8 cellular contexts compared by ENCODE assay signal in genomic region chr1:205456383-205456867, GRCh38. TPM values are rescaled to one million over a fixed set of nuclear protein-coding genes. Genes with fewer than 3 reads are reported as not detected.
DNase-seq lines count a peak whose midpoint lies in the region; ATAC-seq, FAIRE-seq and TF ChIP-seq lines count a peak whose summit lies in the region.

No MANE protein-coding gene starts in this region.

- peaks cover 30% of the 10 kb centered on the region for H3K27me3 ChIP-seq in CD4-positive, CD25-positive, alpha-beta regulatory T cell (ENCODE audit: control insufficient read depth, insufficient read depth, low read length)
- H3K27me3 ChIP-seq in GM23338 (ENCODE audit: insufficient read depth) (peaks cover 40% of the 10 kb centered on the region), astrocyte (ENCODE audit: insufficient read depth, low read length) (peaks cover 70% of the 10 kb centered on the region), tibial artery (peaks cover 0 to 97% of the 10 kb centered on the region in 2 donors)

- peaks cover 67% of the 10 kb centered on the region for H3K27me3 Mint-ChIP-seq in CD4-positive, CD25-positive, alpha-beta regulatory T cell
- H3K27me3 Mint-ChIP-seq in GM23338 (ENCODE audit: insufficient read depth, low read depth, poor library complexity) (peaks cover 12% of the 10 kb centered on the region), astrocyte (ENCODE audit: low read depth, unreplicated experiment) (peaks cover 59% of the 10 kb centered on the region)

- peak overlapping the region in 3 of 4 donors; percentile 58 to 82 (median 79) for H3K4me3 Mint-ChIP-seq in CD4-positive, CD25-positive, alpha-beta regulatory T cell
- H3K4me3 Mint-ChIP-seq in GM23338 (peak overlapping the region; percentile 99), astrocyte (ENCODE audit: unreplicated experiment) (peak overlapping the region; percentile 80)

- H3K4me3 ChIP-seq in CD4-positive, CD25-positive, alpha-beta regulatory T cell (ENCODE audit: low read depth, low read length): no peak overlapping the region
- H3K4me3 ChIP-seq in GM23338 (peak overlapping the region; percentile 85), astrocyte (ENCODE audit: insufficient read depth, low read depth, low read length) (no peak overlapping the region), mucosa of descending colon (no peak overlapping the region), tibial artery (peak overlapping the region in 1 of 2 donors; percentile 15)

- peaks cover 21% of the 10 kb centered on the region for H3K4me1 ChIP-seq in CD4-positive, CD25-positive, alpha-beta regulatory T cell (ENCODE audit: control insufficient read depth, insufficient read depth, low read length, poor library complexity, severe bottlenecking)
- H3K4me1 ChIP-seq in GM23338 (ENCODE audit: insufficient read depth): peaks cover 47% of the 10 kb centered on the region
- peaks cover 2% of the 10 kb centered on the region for H3K4me1 ChIP-seq in astrocyte (ENCODE audit: insufficient read depth, low read length)
- peaks cover 15% of the 10 kb centered on the region for H3K4me1 ChIP-seq in mucosa of descending colon (ENCODE audit: low read depth)
- H3K4me1 ChIP-seq in tibial artery: peaks cover 0 to 21% (median 20%) of the 10 kb centered on the region in 4 donors

- no peak for ATAC-seq in CD4-positive, CD25-positive, alpha-beta regulatory T cell (ENCODE audit: low read depth in 2 of 2)
- ATAC-seq in GM23338 (peak; percentile 17), mucosa of descending colon (peak; percentile 39), GM18861 (IDR thresholded peaks at IDR 0.05; ENCODE audit: unreplicated experiment) (no peak)

- H3K9ac ChIP-seq in astrocyte (ENCODE audit: low read length): no peak overlapping the region

- peak overlapping the region in 1 of 3 donors; percentile 48 for H3K27ac Mint-ChIP-seq in CD4-positive, CD25-positive, alpha-beta regulatory T cell
- H3K27ac Mint-ChIP-seq in GM23338 (peak overlapping the region; percentile 98), astrocyte (ENCODE audit: unreplicated experiment) (no peak overlapping the region)

- H4K20me1 ChIP-seq in GM23338 (replicated peaks; ENCODE audit: insufficient read depth): peaks cover 7% of the 10 kb centered on the region; the same call in 1 of the 2 replicates
- peaks cover 4% of the 10 kb centered on the region for H4K20me1 ChIP-seq in astrocyte (ENCODE audit: insufficient read depth, low read length)

- no peaks in the 10 kb centered on the region for H3K9me2 ChIP-seq in GM23338 (ENCODE audit: insufficient read depth)

- peak; percentile 23 to 38; a peak in 2 of 4 replicates for TF ChIP-seq CTCF in GM23338 (conservative IDR thresholded peaks at IDR 0.05; ENCODE audit: low read depth in 2 of 2)
- no peak for TF ChIP-seq CTCF in astrocyte (IDR thresholded peaks at IDR 0.05; ENCODE audit: insufficient read depth, low read depth, low read length)
- TF ChIP-seq CTCF in mucosa of descending colon (IDR thresholded peaks at IDR 0.05): no peak
- TF ChIP-seq CTCF in tibial artery (IDR thresholded peaks at IDR 0.05): no peak

- H3K4me1 Mint-ChIP-seq in CD4-positive, CD25-positive, alpha-beta regulatory T cell: peaks cover 0 to 17% (median 10%) of the 10 kb centered on the region in 4 donors
- H3K4me1 Mint-ChIP-seq in GM23338: peaks cover 60% of the 10 kb centered on the region
- H3K4me1 Mint-ChIP-seq in astrocyte (ENCODE audit: low read depth, unreplicated experiment): peaks cover 7% of the 10 kb centered on the region

- H2AFZ ChIP-seq in GM23338 (peak overlapping the region; percentile 90), astrocyte (ENCODE audit: low read depth, low read length) (peak overlapping the region; percentile 18)

- H3K9me3 ChIP-seq in CD4-positive, CD25-positive, alpha-beta regulatory T cell (ENCODE audit: control insufficient read depth in 2 of 2, low read length in 2 of 2): no peaks in the 10 kb centered on the region
- H3K9me3 ChIP-seq in astrocyte (ENCODE audit: insufficient read depth, low read depth, low read length) (no peaks in the 10 kb centered on the region), mucosa of descending colon (no peaks in the 10 kb centered on the region), tibial artery (no peaks in the 10 kb centered on the region)

- FAIRE-seq in astrocyte (lab: Jason Lieb, UNC): no peak

- no peaks in the 10 kb centered on the region for H3K36me3 Mint-ChIP-seq in CD4-positive, CD25-positive, alpha-beta regulatory T cell
- H3K36me3 Mint-ChIP-seq in GM23338 (ENCODE audit: low read depth) (peaks cover 23% of the 10 kb centered on the region), astrocyte (ENCODE audit: low read depth, unreplicated experiment) (no peaks in the 10 kb centered on the region)

- H3F3A ChIP-seq in GM23338 (replicated peaks; ENCODE audit: low read depth): peaks cover 9% of the 10 kb centered on the region

- no peak for DNase-seq in CD4-positive, CD25-positive, alpha-beta regulatory T cell
- DNase-seq in GM23338 (ENCODE audit: low spot score) (peak; percentile 75), astrocyte (ENCODE audit: low read depth) (no peak), mucosa of descending colon (no peak), anterior cingulate cortex (lab: John Stamatoyannopoulos, UW) (no peak), tibial artery (no peak), NCI-H2107 (lab: John Stamatoyannopoulos, UW) (no peak)

- no peaks in the 10 kb centered on the region for H3K36me3 ChIP-seq in CD4-positive, CD25-positive, alpha-beta regulatory T cell (ENCODE audit: control insufficient read depth, insufficient read depth, low read length)
- no peaks in the 10 kb centered on the region for H3K36me3 ChIP-seq in GM23338 (ENCODE audit: insufficient read depth)
- H3K36me3 ChIP-seq in astrocyte (ENCODE audit: insufficient read depth, low read length): no peaks in the 10 kb centered on the region
- H3K36me3 ChIP-seq in mucosa of descending colon (ENCODE audit: low read depth): no peaks in the 10 kb centered on the region
- no peaks in the 10 kb centered on the region for H3K36me3 ChIP-seq in tibial artery

- intact Hi-C loops in mucosa of descending colon (cut with DNase I, micrococcal nuclease): no loop called here
- intact Hi-C loops in tibial artery (cut with DNase I; ENCODE audit: low total_unique reads): no loop called here

- H3K79me2 ChIP-seq in GM23338 (replicated peaks; ENCODE audit: insufficient read depth) (peaks cover 11% of the 10 kb centered on the region; the same call in 1 of the 2 replicates), astrocyte (ENCODE audit: insufficient read depth, low read length) (no peaks in the 10 kb centered on the region)

- H3K27ac ChIP-seq in CD4-positive, CD25-positive, alpha-beta regulatory T cell (ENCODE audit: insufficient read depth, low read length, poor library complexity, severe bottlenecking): no peak overlapping the region
- H3K27ac ChIP-seq in GM23338 (ENCODE audit: low read depth): peak overlapping the region; percentile 85
- H3K27ac ChIP-seq in astrocyte (ENCODE audit: low read depth, low read length): no peak overlapping the region
- H3K27ac ChIP-seq in tibial artery: no peak overlapping the region

- peaks cover 0 to 2% (median 0%) of the 10 kb centered on the region in 7 donors for H3K9me3 Mint-ChIP-seq in CD4-positive, CD25-positive, alpha-beta regulatory T cell
- H3K9me3 Mint-ChIP-seq in GM23338 (no peaks in the 10 kb centered on the region), astrocyte (ENCODE audit: unreplicated experiment) (no peaks in the 10 kb centered on the region)

- H3K4me2 ChIP-seq in GM23338: peak overlapping the region; percentile 100
- H3K4me2 ChIP-seq in astrocyte (ENCODE audit: low read length): peak overlapping the region; percentile 50

TF ChIP-seq in GM23338, 12 proteins besides CTCF, POLR2A, EP300 and RAD21 (continues in another document):
- TF ChIP-seq ZNF331 (CRISPR knock-in tag; IDR thresholded peaks at IDR 0.05; ENCODE audit: low read depth) (no peak), NANOG (IDR thresholded peaks at IDR 0.05; ENCODE audit: borderline replicate concordance) (no peak)

RNA-seq across cellular contexts. Expression of gene BLACAT1, which starts 0.6 kb away (rescaled TPM):
- 0.15 TPM for total RNA-seq in CD4-positive, CD25-positive, alpha-beta regulatory T cell
- polyA plus RNA-seq in CD4-positive, CD25-positive, alpha-beta regulatory T cell: not detected
- 5.6 and 6.2 TPM in 2 replicates for total RNA-seq in GM23338 (2014; rRNA removed; shearing (Covaris generic))
- 1.5 and 1.6 TPM in 2 replicates for polyA plus RNA-seq in GM23338 (2016; fragmentation: Nextera tagmentation; extraction: Ambion mirVana)
- 2.2 and 2.3 TPM in 2 replicates for total RNA-seq in astrocyte
- total RNA-seq in mucosa of descending colon: under 1 TPM; 0.14 to 0.46 (median 0.19) TPM

RNA-seq across cellular contexts. Expression of gene LEMD1, which starts 34.6 kb away (rescaled TPM):
- not detected for total RNA-seq in CD4-positive, CD25-positive, alpha-beta regulatory T cell
- not detected for polyA plus RNA-seq in CD4-positive, CD25-positive, alpha-beta regulatory T cell
- 10.7 and 14.7 TPM in 2 replicates for total RNA-seq in GM23338 (2014; rRNA removed; shearing (Covaris generic))
- 3.7 and 4.7 TPM in 2 replicates for polyA plus RNA-seq in GM23338 (2016; fragmentation: Nextera tagmentation; extraction: Ambion mirVana)
- total RNA-seq in astrocyte (2.5 and 3.1 TPM in 2 replicates), mucosa of descending colon (not detected)

RNA-seq across cellular contexts. Expression of gene CDK18, which starts 48.0 kb away (rescaled TPM):
- total RNA-seq in CD4-positive, CD25-positive, alpha-beta regulatory T cell: 0.49 TPM
- not detected for polyA plus RNA-seq in CD4-positive, CD25-positive, alpha-beta regulatory T cell
- 34.3 and 46.5 TPM in 2 replicates for total RNA-seq in GM23338 (2014; rRNA removed; shearing (Covaris generic))
- 17.3 and 21.1 TPM in 2 replicates for polyA plus RNA-seq in GM23338 (2016; fragmentation: Nextera tagmentation; extraction: Ambion mirVana)
- total RNA-seq in astrocyte (15.7 and 17.8 TPM in 2 replicates), mucosa of descending colon (10 to 100 TPM; 32.1 to 41.2 (median 37.0) TPM)

Comparison
In these comparisons a context has a peak if more than half of its experiments do, and no peak if none do; other contexts are left out.
1. ATAC-seq: peak in GM23338 (single experiment) and mucosa of descending colon (single experiment); none in CD4-positive, CD25-positive, alpha-beta regulatory T cell (0 of 2) and GM18861 (single experiment).
2. CTCF ChIP-seq: peak in GM23338 (2 of 2); none in astrocyte (single experiment), mucosa of descending colon (single experiment) and tibial artery (0 of 2).
3. RNA of gene CDK18, which starts 48.0 kb away (total RNA-seq): 34.3 to 46.5 TPM in GM23338, 32.1 to 41.2 TPM in mucosa of descending colon and 15.7 to 17.8 TPM in astrocyte; 0.49 TPM in CD4-positive, CD25-positive, alpha-beta regulatory T cell (single experiment); every median in the first group is over 10 times any median in the second.
4. Peak in every context shown above with its lines, with median percentiles within 50 percentile points of each other: H3K4me3 Mint-ChIP-seq.